In the genomic region with DNA sequence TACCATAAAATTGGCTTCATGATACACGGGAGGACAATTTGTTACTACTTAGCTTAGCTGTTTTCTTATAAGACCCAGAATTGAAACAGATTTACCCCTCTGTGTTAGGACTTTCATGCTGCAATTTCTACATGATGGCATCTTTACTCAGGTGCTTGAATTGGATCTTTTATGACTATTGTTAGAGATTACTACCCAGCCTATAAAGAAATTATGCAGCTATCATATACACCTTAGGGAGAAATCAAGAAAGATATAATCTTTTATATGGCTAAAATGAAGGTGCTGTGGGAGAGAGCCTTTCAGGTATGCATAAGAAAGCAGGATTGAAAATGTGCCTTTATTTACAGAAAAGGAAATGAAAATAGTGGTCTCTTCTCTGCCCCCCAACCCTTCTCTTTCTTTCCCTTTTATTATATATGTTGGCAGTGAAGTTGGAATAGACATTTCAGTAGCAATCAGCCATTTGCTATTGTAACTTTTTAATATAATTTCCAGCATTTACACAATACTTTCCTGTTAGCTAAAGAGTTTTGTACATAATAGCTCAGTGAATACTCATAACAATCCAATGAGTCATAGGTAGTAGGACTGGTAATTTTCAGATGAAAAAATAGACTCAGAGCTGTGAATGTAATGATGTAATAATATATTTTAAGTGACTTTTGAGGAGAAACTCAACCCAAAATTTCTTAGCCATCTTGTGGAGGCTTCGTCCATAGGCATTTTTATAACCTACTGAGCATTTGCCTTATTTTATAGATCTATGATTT, we compare ENCODE assay signal across 16 cellular contexts.
A peak's percentile ranks its signal among the peaks of the same experiment; 100 is the strongest.
DNase-seq lines count a peak whose midpoint lies in the region; ATAC-seq, FAIRE-seq and TF ChIP-seq lines count a peak whose summit lies in the region.
"Had no signal": no experiment of that assay in that cellular context is flagged by ENCODE, and none has a peak within 500 bp of the region (broad histone marks: within the 10 kb centered on the region; RNA-seq: fewer than 3 reads in every experiment).

No MANE protein-coding gene starts in this region.

- H3K79me2 ChIP-seq in keratinocyte (ENCODE audit: control insufficient read depth, insufficient read depth, low read length): no peaks in the 10 kb centered on the region

- H3K4me3 ChIP-seq in keratinocyte (ENCODE audit: control insufficient read depth in 2 of 3, extremely low read depth in 1 of 3, insufficient read depth in 2 of 3, low read depth in 1 of 3, low read length in 3 of 3): no peak overlapping the region
- H3K4me3 ChIP-seq: upper lobe of right lung had no signal

- no peaks in the 10 kb centered on the region for H4K20me1 ChIP-seq in keratinocyte (ENCODE audit: control insufficient read depth, extremely low read depth, insufficient read depth, low read length)

- no peaks in the 10 kb centered on the region for H3K9me1 ChIP-seq in keratinocyte (ENCODE audit: control insufficient read depth, extremely low read depth, insufficient read depth, low read length)

- peak; percentile 60 for FAIRE-seq in keratinocyte (lab: Jason Lieb, UNC)
- FAIRE-seq: G401.6 had no signal

- TF ChIP-seq CTCF in keratinocyte (optimal IDR thresholded peaks at IDR 0.05 in 1 of 3, IDR thresholded peaks at IDR 0.05 in 1 of 3, conservative IDR thresholded peaks at IDR 0.05 in 1 of 3; ENCODE audit: extremely low read depth in 1 of 3, insufficient read depth in 2 of 3, low read length in 3 of 3): no peak

- H3K4me1 ChIP-seq in keratinocyte (ENCODE audit: control insufficient read depth, extremely low read depth, insufficient read depth, low read length): peaks cover 18% of the 10 kb centered on the region
- H3K4me1 ChIP-seq: upper lobe of right lung had no signal

- H2AFZ ChIP-seq in keratinocyte (ENCODE audit: control insufficient read depth, low read length): peak overlapping the region; percentile 46

- no peaks in the 10 kb centered on the region for H3K9me3 ChIP-seq in keratinocyte (ENCODE audit: control insufficient read depth, low read depth, low read length)
- H3K9me3 ChIP-seq: upper lobe of right lung had no signal

- no peak overlapping the region for H3K27ac ChIP-seq in keratinocyte (ENCODE audit: control insufficient read depth, insufficient read depth, low read length)
- H3K27ac ChIP-seq: upper lobe of right lung had no signal

- dilution Hi-C loops in keratinocyte (cut with MboI; ENCODE audit: extremely low pct_ligation_motif_present, low sequenced_read_pairs): no loop called here

- no peaks in the 10 kb centered on the region for H3K27me3 ChIP-seq in keratinocyte (ENCODE audit: control insufficient read depth, extremely low read depth, insufficient read depth, low read length)
- H3K27me3 ChIP-seq: upper lobe of right lung had no signal

- H3K36me3 ChIP-seq in keratinocyte (ENCODE audit: control insufficient read depth in 2 of 2, extremely low read depth in 1 of 2, insufficient read depth in 2 of 2, low read length in 2 of 2): no peaks in the 10 kb centered on the region
- H3K36me3 ChIP-seq: upper lobe of right lung had no signal

- peak overlapping the region; percentile 32 for H3K4me2 ChIP-seq in keratinocyte (ENCODE audit: control insufficient read depth, extremely low read depth, insufficient read depth, low read depth, low read length)

- DNase-seq in AG08395 (ENCODE audit: low spot score) (peak; percentile 43), HT1080 (ENCODE audit: low read depth) (peak; percentile 71), astrocyte of the hippocampus (ENCODE audit: low read depth, low spot score) (peak; percentile 58), keratinocyte (ENCODE audit: low read depth, low spot score) (peak; percentile 33), NCI-H446 (lab: John Stamatoyannopoulos, UW) (no peak), NAMALWA (ENCODE audit: low spot score) (no peak)
- DNase-seq: AML-193; endodermal cell; naive thymus-derived CD4-positive, alpha-beta T cell; NCI-H2081 treated with DMSO at 0.1 percent for 48 hours; small intestine; T-helper 2 cell; upper lobe of right lung had no signal

- no peak overlapping the region for H3K9ac ChIP-seq in keratinocyte (ENCODE audit: control insufficient read depth, extremely low read depth, insufficient read depth, low read length)

- ATAC-seq in HG03354 (IDR thresholded peaks at IDR 0.05; ENCODE audit: poor library complexity, severe bottlenecking, unreplicated experiment): no peak
- no peak for ATAC-seq in HG03097 (IDR thresholded peaks at IDR 0.05; ENCODE audit: low FRiP score, unreplicated experiment)
- ATAC-seq: naive thymus-derived CD4-positive, alpha-beta T cell; upper lobe of right lung had no signal

Comparison
In these comparisons a context has a peak if more than half of its experiments do, and no peak if none do; other contexts are left out.
1. DNase-seq: peak in AG08395 (single experiment), HT1080 (single experiment), astrocyte of the hippocampus (single experiment) and keratinocyte (single experiment); none in NCI-H446 (0 of 2) and NAMALWA (single experiment).